23 cellular contexts compared by ENCODE assay signal in the genomic region with DNA sequence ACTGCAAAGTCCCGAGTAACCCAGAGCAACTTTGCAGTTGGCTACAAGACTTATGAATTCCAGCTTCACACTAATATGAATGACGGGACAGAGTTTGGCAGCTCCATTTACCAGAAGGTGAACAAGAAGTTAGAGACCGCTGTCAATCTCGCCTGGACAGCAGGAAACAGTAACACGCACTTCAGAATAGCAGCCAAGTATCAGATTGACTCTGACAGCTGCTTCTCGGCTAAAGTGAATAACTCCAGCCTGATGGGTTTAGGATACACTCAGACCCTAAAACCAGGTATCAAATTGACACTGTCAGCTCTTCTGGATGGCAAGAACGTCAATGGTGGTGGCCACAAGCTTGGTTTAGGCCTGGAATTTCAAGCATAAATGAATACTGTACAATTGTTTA.
DNase-seq lines count a peak whose midpoint lies in the region; ATAC-seq and TF ChIP-seq lines count a peak whose summit lies in the region.
"Had no signal": no experiment of that assay in that cellular context is flagged by ENCODE, and none has a peak within 500 bp of the region (broad histone marks: within the 10 kb centered on the region; RNA-seq: fewer than 3 reads in every experiment).

No MANE protein-coding gene starts in this region.

- DNase-seq in LHCN-M2 (ENCODE audit: low read depth) = peak; percentile 28
- DNase-seq in SJCRH30 = peak; percentile 6 to 45
- no peak for DNase-seq in psoas muscle
- no peak for DNase-seq in GM19238 (ENCODE audit: insufficient read length, low spot score)
- no peak for DNase-seq in esophagus squamous epithelium (lab: John Stamatoyannopoulos, UW)
- DNase-seq in activated CD4-positive, alpha-beta memory T cell treated with anti-CD3 and anti-CD28 coated beads, Interleukin-2, amount 10 ng/mL, durations not matched to agents 7 days and 5 days = no peak
- DNase-seq: 8988T; ACHN; AML-193; BE2C; Calu3; CD4-positive, alpha-beta memory T cell; COR-L47; DMS53; DMS79 treated with DMSO at 0.1 percent for 48 hours; GF-D8; GM23248; H9 had no signal

- POLR2A ChIA-PET in activated CD4-positive, alpha-beta memory T cell treated with anti-CD3 and anti-CD28 coated beads, Interleukin-2, amount 10 ng/mL, durations not matched to agents 7 days and 5 days (lab: Charles Lee) = no interaction called here

- no peaks in the 10 kb centered on the region; the same call in 1 of the 2 replicates for H3K9me3 ChIP-seq in SJCRH30 (replicated peaks)
- no peaks in the 10 kb centered on the region for H3K9me3 ChIP-seq in psoas muscle
- H3K9me3 ChIP-seq in skeletal muscle tissue (ENCODE audit: control insufficient read depth in 3 of 3, low read length in 3 of 3) = no peaks in the 10 kb centered on the region
- H3K9me3 ChIP-seq in esophagus squamous epithelium = no peaks in the 10 kb centered on the region
- H3K9me3 ChIP-seq: A549, BE2C had no signal

- WGBS in psoas muscle, 3 donors = 31 to 50% (median 46%) methylated on average over 7 of the region's 7 CpGs
- 87 to 90% methylated on average over 6 to 7 of the region's 7 CpGs for WGBS in esophagus squamous epithelium, 2 donors

- intact Hi-C loops in psoas muscle (cut with DNase I) = no loop called here
- intact Hi-C loops in esophagus squamous epithelium (cut with DNase I) = no loop called here

- no peak overlapping the region for H3K27ac Mint-ChIP-seq in activated CD4-positive, alpha-beta memory T cell treated with anti-CD3 and anti-CD28 coated beads, Interleukin-2, amount 10 ng/mL, durations not matched to agents 7 days and 5 days
- H3K27ac Mint-ChIP-seq: CD4-positive, alpha-beta memory T cell had no signal

- peaks cover 6% of the 10 kb centered on the region for H3K9me3 Mint-ChIP-seq in activated CD4-positive, alpha-beta memory T cell treated with anti-CD3 and anti-CD28 coated beads, Interleukin-2, amount 10 ng/mL, durations not matched to agents 7 days and 5 days

- no peaks in the 10 kb centered on the region for H3K36me3 ChIP-seq in SJCRH30
- H3K36me3 ChIP-seq in psoas muscle (ENCODE audit: insufficient read depth in 1 of 2, low read depth in 1 of 2) = no peaks in the 10 kb centered on the region
- no peaks in the 10 kb centered on the region for H3K36me3 ChIP-seq in skeletal muscle tissue (ENCODE audit: control insufficient read depth in 3 of 3, insufficient read depth in 3 of 3, low read length in 3 of 3)
- H3K36me3 ChIP-seq in esophagus squamous epithelium = peaks cover 0 to 6% (median 0%) of the 10 kb centered on the region in 3 donors

- no peak overlapping the region for H3K9ac ChIP-seq in skeletal muscle tissue (ENCODE audit: low read depth in 1 of 3, low read length in 3 of 3)
- H3K9ac ChIP-seq: BLaER1 treated with 17β-estradiol and CSF1 and Interleukin-3, amounts not matched to agents 10 nM and 100 nM; GM23248 had no signal

- H3K36me3 Mint-ChIP-seq in activated CD4-positive, alpha-beta memory T cell treated with anti-CD3 and anti-CD28 coated beads, Interleukin-2, amount 10 ng/mL, durations not matched to agents 7 days and 5 days (ENCODE audit: low read depth) = peaks cover 17% of the 10 kb centered on the region

- no peak overlapping the region for H3K27ac ChIP-seq in SJCRH30
- peak overlapping the region; percentile 78 for H3K27ac ChIP-seq in psoas muscle
- peak overlapping the region; percentile 62 for H3K27ac ChIP-seq in skeletal muscle tissue (ENCODE audit: low read depth, low read length)
- no peak overlapping the region for H3K27ac ChIP-seq in esophagus squamous epithelium
- H3K27ac ChIP-seq: A549; BLaER1 treated with 17β-estradiol and CSF1 and Interleukin-3, amounts not matched to agents 10 nM and 100 nM; GM23248 had no signal

- H3K27me3 ChIP-seq in SJCRH30 = no peaks in the 10 kb centered on the region
- H3K27me3 ChIP-seq in psoas muscle (ENCODE audit: insufficient read depth in 3 of 3, low read length in 2 of 3) = no peaks in the 10 kb centered on the region
- no peaks in the 10 kb centered on the region for H3K27me3 ChIP-seq in skeletal muscle tissue (ENCODE audit: control insufficient read depth in 3 of 3, insufficient read depth in 3 of 3, low read length in 3 of 3)
- H3K27me3 ChIP-seq in esophagus squamous epithelium = no peaks in the 10 kb centered on the region
- H3K27me3 ChIP-seq: BE2C; BLaER1 treated with 17β-estradiol and CSF1 and Interleukin-3, amounts not matched to agents 10 nM and 100 nM had no signal

- CTCF ChIA-PET in activated CD4-positive, alpha-beta memory T cell treated with anti-CD3 and anti-CD28 coated beads, Interleukin-2, amount 10 ng/mL, durations not matched to agents 7 days and 5 days (lab: Charles Lee) = no interaction called here

- H3K4me3 Mint-ChIP-seq in activated CD4-positive, alpha-beta memory T cell treated with anti-CD3 and anti-CD28 coated beads, Interleukin-2, amount 10 ng/mL, durations not matched to agents 7 days and 5 days = no peak overlapping the region
- H3K4me3 Mint-ChIP-seq: CD14-positive monocyte; CD4-positive, alpha-beta memory T cell; H9 had no signal

- H3K27me3 Mint-ChIP-seq in activated CD4-positive, alpha-beta memory T cell treated with anti-CD3 and anti-CD28 coated beads, Interleukin-2, amount 10 ng/mL, durations not matched to agents 7 days and 5 days = no peaks in the 10 kb centered on the region
- H3K27me3 Mint-ChIP-seq: CD4-positive, alpha-beta memory T cell had no signal

- TF ChIP-seq POLR2A in esophagus squamous epithelium (IDR thresholded peaks at IDR 0.05) = no peak

- peak; percentile 96 to 98 (median 98) for ATAC-seq in psoas muscle
- ATAC-seq: A549, HCT116 had no signal

- no peaks in the 10 kb centered on the region for H3K4me1 Mint-ChIP-seq in activated CD4-positive, alpha-beta memory T cell treated with anti-CD3 and anti-CD28 coated beads, Interleukin-2, amount 10 ng/mL, durations not matched to agents 7 days and 5 days
- H3K4me1 Mint-ChIP-seq: CD14-positive monocyte had no signal

- no peaks in the 10 kb centered on the region for H3K4me1 ChIP-seq in SJCRH30
- peaks cover 6% of the 10 kb centered on the region for H3K4me1 ChIP-seq in psoas muscle
- H3K4me1 ChIP-seq in skeletal muscle tissue (ENCODE audit: control insufficient read depth in 3 of 3, insufficient read depth in 3 of 3, low read length in 3 of 3) = peaks cover 2 to 6% (median 3%) of the 10 kb centered on the region in 3 donors
- no peaks in the 10 kb centered on the region for H3K4me1 ChIP-seq in esophagus squamous epithelium
- H3K4me1 ChIP-seq: A549; BE2C; BLaER1 treated with 17β-estradiol and CSF1 and Interleukin-3, amounts not matched to agents 10 nM and 100 nM had no signal

- H3K4me3 ChIP-seq in SJCRH30 (no peak overlapping the region), psoas muscle (peak overlapping the region; percentile 37), skeletal muscle tissue (ENCODE audit: low read length in 3 of 3) (no peak overlapping the region), esophagus squamous epithelium (no peak overlapping the region)
- H3K4me3 ChIP-seq: A549; BLaER1 treated with 17β-estradiol and CSF1 and Interleukin-3, amounts not matched to agents 10 nM and 100 nM; GM23248 had no signal

- TF ChIP-seq CTCF in psoas muscle (IDR thresholded peaks at IDR 0.05) = no peak
- no peak for TF ChIP-seq CTCF in esophagus squamous epithelium (IDR thresholded peaks at IDR 0.05)

Comparison
In these comparisons a context has a peak if more than half of its experiments do, and no peak if none do; other contexts are left out.
1. DNase-seq: peak in LHCN-M2 (single experiment) and SJCRH30 (2 of 2); none in psoas muscle (0 of 2), GM19238 (single experiment), esophagus squamous epithelium (single experiment) and activated CD4-positive, alpha-beta memory T cell treated with anti-CD3 and anti-CD28 coated beads, Interleukin-2, amount 10 ng/mL, durations not matched to agents 7 days and 5 days (single experiment).
2. H3K27ac ChIP-seq: peak in psoas muscle (single experiment) and skeletal muscle tissue (single experiment); none in SJCRH30 (single experiment) and esophagus squamous epithelium (0 of 4).